Comparison of ENCODE assay signal across 16 cellular contexts in the genomic region with DNA sequence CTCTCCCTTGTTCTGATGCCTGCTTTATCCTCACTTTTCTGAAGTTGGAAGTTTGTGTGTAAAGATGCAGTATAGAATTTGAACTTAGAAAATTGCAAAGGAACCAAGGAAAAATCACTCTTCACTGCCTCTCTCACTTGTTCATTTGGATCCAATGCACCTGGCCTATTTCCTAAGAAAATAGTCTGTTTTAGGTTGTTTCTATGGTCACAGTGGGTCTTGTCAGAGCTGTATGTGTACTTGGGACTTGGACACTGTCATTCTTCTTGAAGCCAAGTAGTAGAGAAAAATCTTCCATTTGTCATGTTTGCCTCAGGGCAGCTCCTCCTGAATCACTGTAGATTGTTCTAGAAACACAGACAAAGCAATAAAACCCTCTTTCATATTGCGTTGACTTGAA.
DNase-seq lines count a peak whose midpoint lies in the region; ATAC-seq and TF ChIP-seq lines count a peak whose summit lies in the region.
"Had no signal": no experiment of that assay in that cellular context is flagged by ENCODE, and none has a peak within 500 bp of the region (broad histone marks: within the 10 kb centered on the region; RNA-seq: fewer than 3 reads in every experiment).

No MANE protein-coding gene starts in this region.

- H3K4me3 ChIP-seq in esophagus muscularis mucosa, result no peak overlapping the region
- H3K4me3 ChIP-seq in tibial nerve, result no peak overlapping the region
- H3K4me3 ChIP-seq in Karpas-422 (ENCODE audit: low read length), result no peak overlapping the region

- H3K9me3 Mint-ChIP-seq in nephron, result no peaks in the 10 kb centered on the region
- no peaks in the 10 kb centered on the region for H3K9me3 Mint-ChIP-seq in natural killer cell
- H3K9me3 Mint-ChIP-seq: CD4-positive, CD25-positive, alpha-beta regulatory T cell had no signal

- peak overlapping the region; percentile 74 to 81 (median 78) for H3K27ac ChIP-seq in esophagus muscularis mucosa (replicated peaks in 1 of 4)
- peak overlapping the region in 3 of 4 donors; percentile 46 to 76 (median 62) for H3K27ac ChIP-seq in tibial nerve
- no peak overlapping the region for H3K27ac ChIP-seq in Karpas-422 (ENCODE audit: low read length)

- DNase-seq in RPMI7951 (ENCODE audit: low read depth), result peak; percentile 55
- DNase-seq in esophagus muscularis mucosa (ENCODE audit: extremely low spot score), result no peak
- no peak for DNase-seq in tibial nerve (ENCODE audit: low spot score in 2 of 2)
- no peak for DNase-seq in natural killer cell
- DNase-seq in Karpas-422, result no peak
- DNase-seq in inferior parietal cortex (ENCODE audit: extremely low spot score), result no peak
- DNase-seq: activated CD8-positive, alpha-beta T cell treated with anti-CD3 and anti-CD28 coated beads, Interleukin-2, amount 10 ng/mL, durations not matched to agents 7 days and 5 days; activated gamma-delta T cell treated with Interleukin-2 at 50 U/mL for 16 hours; caudate nucleus; CD4-positive, CD25-positive, alpha-beta regulatory T cell; H7; midbrain; NCI-H2029; NCI-H774; stimulated activated naive CD8-positive, alpha-beta T cell treated with anti-CD3 and anti-CD28 coated beads, Interleukin-15, Interleukin-2, amounts not matched to agents 100 U/mL and 50 U/mL, for 24 hours had no signal

- intact Hi-C loops in esophagus muscularis mucosa (cut with DNase I), result loop anchor here (10.0 kb wide), 1 partner anchor 120 kb away; no protein-coding TSS in a partner anchor
- intact Hi-C loops in natural killer cell (cut with micrococcal nuclease), result loop anchor here (5.0 kb wide), 1 partner anchor 128 kb away; no protein-coding TSS in a partner anchor

- no peak overlapping the region for H3K4me2 ChIP-seq in Karpas-422 (ENCODE audit: low read depth, low read length, poor library complexity, severe bottlenecking)

- peaks cover 14 to 65% (median 55%) of the 10 kb centered on the region in 4 donors for H3K4me1 ChIP-seq in esophagus muscularis mucosa
- H3K4me1 ChIP-seq in tibial nerve, result peaks cover 0 to 37% (median 2%) of the 10 kb centered on the region in 4 donors
- peaks cover 6% of the 10 kb centered on the region for H3K4me1 ChIP-seq in Karpas-422 (ENCODE audit: low read length)

- no peak for TF ChIP-seq CTCF in esophagus muscularis mucosa (IDR thresholded peaks at IDR 0.05)
- TF ChIP-seq CTCF in nephron (IDR thresholded peaks at IDR 0.05; ENCODE audit: unreplicated experiment in 3 of 3), result no peak
- no peak for TF ChIP-seq CTCF in tibial nerve (IDR thresholded peaks at IDR 0.05)
- TF ChIP-seq CTCF in natural killer cell (IDR thresholded peaks at IDR 0.05), result no peak

- H4K20me1 ChIP-seq in Karpas-422 (ENCODE audit: insufficient read depth, low read depth, low read length), result no peaks in the 10 kb centered on the region

- no peaks in the 10 kb centered on the region for H3K36me3 ChIP-seq in esophagus muscularis mucosa
- H3K36me3 ChIP-seq in tibial nerve, result no peaks in the 10 kb centered on the region
- H3K36me3 ChIP-seq in Karpas-422 (ENCODE audit: insufficient read depth, low read length), result no peaks in the 10 kb centered on the region

- ATAC-seq in natural killer cell, result no peak
- ATAC-seq: activated CD8-positive, alpha-beta T cell treated with anti-CD3 and anti-CD28 coated beads, Interleukin-2, amount 10 ng/mL, durations not matched to agents 7 days and 5 days; stimulated activated naive CD8-positive, alpha-beta T cell treated with anti-CD3 and anti-CD28 coated beads, Interleukin-15, Interleukin-2, amounts not matched to agents 100 U/mL and 50 U/mL, for 24 hours had no signal

- no peaks in the 10 kb centered on the region for H3K79me2 ChIP-seq in Karpas-422 (ENCODE audit: low read length)

- H3K9me2 ChIP-seq in Karpas-422 (replicated peaks; ENCODE audit: insufficient read depth, low read length), result no peaks in the 10 kb centered on the region

- no peaks in the 10 kb centered on the region for H3K36me3 Mint-ChIP-seq in nephron (ENCODE audit: low read depth)
- H3K36me3 Mint-ChIP-seq in natural killer cell, result no peaks in the 10 kb centered on the region
- H3K36me3 Mint-ChIP-seq: CD4-positive, CD25-positive, alpha-beta regulatory T cell had no signal

- H3K9me3 ChIP-seq in esophagus muscularis mucosa, result no peaks in the 10 kb centered on the region
- no peaks in the 10 kb centered on the region for H3K9me3 ChIP-seq in tibial nerve
- H3K9me3 ChIP-seq in Karpas-422 (ENCODE audit: low read length), result no peaks in the 10 kb centered on the region

- 61% methylated on average over 1 of the region's 1 CpG for WGBS in esophagus muscularis mucosa
- WGBS in tibial nerve, 2 donors, result 50 to 63% methylated on average over 1 of the region's 1 CpG

- H3K4me1 Mint-ChIP-seq in nephron, result peaks cover 20% of the 10 kb centered on the region
- H3K4me1 Mint-ChIP-seq in natural killer cell, result no peaks in the 10 kb centered on the region
- H3K4me1 Mint-ChIP-seq: CD4-positive, CD25-positive, alpha-beta regulatory T cell had no signal

- H3K27ac Mint-ChIP-seq in nephron (peak overlapping the region; percentile 38 to 69 (median 62)), natural killer cell (no peak overlapping the region)
- H3K27ac Mint-ChIP-seq: activated CD8-positive, alpha-beta T cell treated with anti-CD3 and anti-CD28 coated beads, Interleukin-2, amount 10 ng/mL, durations not matched to agents 7 days and 5 days had no signal

- H3K27me3 Mint-ChIP-seq in nephron (ENCODE audit: low read depth), result no peaks in the 10 kb centered on the region
- H3K27me3 Mint-ChIP-seq in natural killer cell (ENCODE audit: low read depth in 2 of 2), result no peaks in the 10 kb centered on the region

- H3K4me3 Mint-ChIP-seq in nephron (no peak overlapping the region), natural killer cell (no peak overlapping the region)
- H3K4me3 Mint-ChIP-seq: activated CD8-positive, alpha-beta T cell treated with anti-CD3 and anti-CD28 coated beads, Interleukin-2, amount 10 ng/mL, durations not matched to agents 7 days and 5 days; CD4-positive, CD25-positive, alpha-beta regulatory T cell had no signal

- TF ChIP-seq EP300 in esophagus muscularis mucosa (IDR thresholded peaks at IDR 0.05) (no peak), tibial nerve (IDR thresholded peaks at IDR 0.05) (no peak)

- H2AFZ ChIP-seq in Karpas-422 (ENCODE audit: low read length), result no peak overlapping the region

- H3K9ac ChIP-seq in Karpas-422 (ENCODE audit: low read length), result no peak overlapping the region

- H3K27me3 ChIP-seq in esophagus muscularis mucosa, result no peaks in the 10 kb centered on the region
- H3K27me3 ChIP-seq in tibial nerve, result no peaks in the 10 kb centered on the region
- H3K27me3 ChIP-seq in Karpas-422 (ENCODE audit: low read length), result no peaks in the 10 kb centered on the region

- TF ChIP-seq POLR2A in esophagus muscularis mucosa (IDR thresholded peaks at IDR 0.05; ENCODE audit: low read depth), result no peak
- no peak for TF ChIP-seq POLR2A in tibial nerve (IDR thresholded peaks at IDR 0.05)

Comparison
In these comparisons a context has a peak if more than half of its experiments do, and no peak if none do; other contexts are left out.
1. H3K27ac Mint-ChIP-seq: peak in nephron (3 of 3); none in natural killer cell (0 of 2).